In the genomic region with DNA sequence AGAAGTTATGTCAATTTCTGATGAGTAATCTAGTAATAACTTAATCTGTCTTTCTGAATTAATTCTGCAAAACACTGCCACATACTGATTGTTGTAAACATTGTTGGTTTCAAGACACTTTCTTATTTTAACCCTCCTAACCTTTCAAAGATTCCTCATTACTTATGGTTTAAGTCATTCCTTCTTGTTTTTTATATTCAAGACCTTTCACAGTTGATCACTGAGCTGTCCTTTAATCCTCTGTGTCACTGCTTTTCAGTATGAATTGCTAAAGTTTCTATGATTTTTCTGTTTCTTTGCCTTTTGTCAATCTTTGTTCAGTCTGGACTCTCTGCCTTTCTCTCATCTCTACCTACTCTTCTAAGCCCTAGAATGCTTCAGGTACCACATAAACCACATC, we compare ENCODE assay signal across 25 cellular contexts.
DNase-seq lines count a peak whose midpoint lies in the region; ATAC-seq, FAIRE-seq and TF ChIP-seq lines count a peak whose summit lies in the region.
"Had no signal": no experiment of that assay in that cellular context is flagged by ENCODE, and none has a peak within 500 bp of the region (broad histone marks: within the 10 kb centered on the region; RNA-seq: fewer than 3 reads in every experiment).

No MANE protein-coding gene starts in this region.

- H3K4me1 Mint-ChIP-seq in astrocyte (ENCODE audit: low read depth, unreplicated experiment) (peaks cover 11% of the 10 kb centered on the region), mesothelial cell of epicardium (peaks cover 39% of the 10 kb centered on the region)
- H3K4me1 Mint-ChIP-seq in activated T-cell treated with anti-CD3 and anti-CD28 coated beads, Interleukin-2, amount 50 U/mL, for 24 hours (ENCODE audit: low read depth) = peaks cover 4% of the 10 kb centered on the region
- H3K4me1 Mint-ChIP-seq: CD4-positive, CD25-positive, alpha-beta regulatory T cell had no signal

- no peaks in the 10 kb centered on the region for H3K36me3 ChIP-seq in astrocyte (ENCODE audit: insufficient read depth, low read length)
- H3K36me3 ChIP-seq: BLaER1, SJCRH30 had no signal

- H3K4me2 ChIP-seq in astrocyte (ENCODE audit: low read length) = no peak overlapping the region
- H3K4me2 ChIP-seq: BLaER1 had no signal

- H3K36me3 Mint-ChIP-seq in astrocyte (ENCODE audit: low read depth, unreplicated experiment) (no peaks in the 10 kb centered on the region), mesothelial cell of epicardium (peaks cover 1% of the 10 kb centered on the region)
- no peaks in the 10 kb centered on the region for H3K36me3 Mint-ChIP-seq in activated T-cell treated with anti-CD3 and anti-CD28 coated beads, Interleukin-2, amount 50 U/mL, for 24 hours (ENCODE audit: low read depth)
- H3K36me3 Mint-ChIP-seq: CD4-positive, CD25-positive, alpha-beta regulatory T cell had no signal

- no peak overlapping the region for H3K27ac ChIP-seq in astrocyte (ENCODE audit: low read depth, low read length)
- H3K27ac ChIP-seq: BLaER1, SJCRH30 had no signal

- FAIRE-seq in HTR-8/SVneo (lab: Jason Lieb, UNC) = peak; percentile 96
- no peak for FAIRE-seq in astrocyte (lab: Jason Lieb, UNC)
- FAIRE-seq: D721Med, G401.6, HepG2, K562 had no signal

- no peak overlapping the region for H3K4me3 Mint-ChIP-seq in astrocyte (ENCODE audit: unreplicated experiment)
- no peak overlapping the region for H3K4me3 Mint-ChIP-seq in mesothelial cell of epicardium
- no peak overlapping the region for H3K4me3 Mint-ChIP-seq in activated T-cell treated with anti-CD3 and anti-CD28 coated beads, Interleukin-2, amount 50 U/mL, for 24 hours
- H3K4me3 Mint-ChIP-seq: CD4-positive, CD25-positive, alpha-beta regulatory T cell had no signal

- H3K9me3 ChIP-seq in astrocyte (ENCODE audit: insufficient read depth, low read depth, low read length) = no peaks in the 10 kb centered on the region
- H3K9me3 ChIP-seq: BLaER1, SJCRH30 had no signal

- ATAC-seq in GM18868 (IDR thresholded peaks at IDR 0.05; ENCODE audit: unreplicated experiment) = no peak
- ATAC-seq: HepG2, K562, PC-3, Right ventricle myocardium inferior had no signal

- no peak for TF ChIP-seq CTCF in astrocyte (IDR thresholded peaks at IDR 0.05; ENCODE audit: insufficient read depth, low read depth, low read length)
- no peak for TF ChIP-seq CTCF in mesothelial cell of epicardium (IDR thresholded peaks at IDR 0.05; ENCODE audit: unreplicated experiment)

- H4K20me1 ChIP-seq in astrocyte (ENCODE audit: insufficient read depth, low read length) = no peaks in the 10 kb centered on the region
- H4K20me1 ChIP-seq: BLaER1 had no signal

- DNase-seq in EH (ENCODE audit: low read depth) (peak; percentile 20), HTR-8/SVneo (ENCODE audit: insufficient read length, low spot score) (no peak), astrocyte (ENCODE audit: low read depth) (peak; percentile 21), mesothelial cell of epicardium (ENCODE audit: low spot score in 2 of 2, unreplicated experiment in 2 of 2) (no peak), G401 (ENCODE audit: low spot score) (no peak), cortex of kidney (lab: John Stamatoyannopoulos, UW) (no peak)
- no peak for DNase-seq in activated T-cell treated with anti-CD3 and anti-CD28 coated beads, Interleukin-2, amount 50 U/mL, for 24 hours
- DNase-seq: CD4-positive, CD25-positive, alpha-beta regulatory T cell; Kasumi-1; MV-4-11; NCI-H1105; NCI-H1436 treated with DMSO at 0.1 percent for 48 hours; NCI-H1930; NCI-H2107; NCI-H524; NCI-H748 treated with DMSO at 0.1 percent for 48 hours; PC-3; SJCRH30 had no signal

- H3K27me3 ChIP-seq in astrocyte (ENCODE audit: insufficient read depth, low read length) = no peaks in the 10 kb centered on the region
- H3K27me3 ChIP-seq: BLaER1, SJCRH30 had no signal

- H3K9me3 Mint-ChIP-seq in astrocyte (ENCODE audit: unreplicated experiment) (no peaks in the 10 kb centered on the region), mesothelial cell of epicardium (peaks cover 3% of the 10 kb centered on the region)
- H3K9me3 Mint-ChIP-seq in activated T-cell treated with anti-CD3 and anti-CD28 coated beads, Interleukin-2, amount 50 U/mL, for 24 hours = no peaks in the 10 kb centered on the region
- H3K9me3 Mint-ChIP-seq: CD4-positive, CD25-positive, alpha-beta regulatory T cell had no signal

- no peak overlapping the region for H2AFZ ChIP-seq in astrocyte (ENCODE audit: low read depth, low read length)

- H3K27ac Mint-ChIP-seq in astrocyte (ENCODE audit: unreplicated experiment) = no peak overlapping the region
- H3K27ac Mint-ChIP-seq in mesothelial cell of epicardium = peak overlapping the region; percentile 3
- no peak overlapping the region for H3K27ac Mint-ChIP-seq in activated T-cell treated with anti-CD3 and anti-CD28 coated beads, Interleukin-2, amount 50 U/mL, for 24 hours

- no peaks in the 10 kb centered on the region for H3K79me2 ChIP-seq in astrocyte (ENCODE audit: insufficient read depth, low read length)

- peaks cover 11% of the 10 kb centered on the region for H3K4me1 ChIP-seq in astrocyte (ENCODE audit: insufficient read depth, low read length)
- H3K4me1 ChIP-seq: BLaER1 had no signal

- in situ Hi-C loops in G401 (cut with HindIII; ENCODE audit: low sequenced_read_pairs) = no loop called here

- no peak overlapping the region for H3K9ac ChIP-seq in astrocyte (ENCODE audit: low read length)
- H3K9ac ChIP-seq: BLaER1 had no signal

- no peak overlapping the region for H3K4me3 ChIP-seq in astrocyte (ENCODE audit: insufficient read depth, low read depth, low read length)
- H3K4me3 ChIP-seq: BLaER1, K562, SJCRH30 had no signal

- H3K27me3 Mint-ChIP-seq in astrocyte (ENCODE audit: low read depth, unreplicated experiment) (no peaks in the 10 kb centered on the region), mesothelial cell of epicardium (ENCODE audit: low read depth) (no peaks in the 10 kb centered on the region)
- H3K27me3 Mint-ChIP-seq in activated T-cell treated with anti-CD3 and anti-CD28 coated beads, Interleukin-2, amount 50 U/mL, for 24 hours = no peaks in the 10 kb centered on the region
- H3K27me3 Mint-ChIP-seq: CD4-positive, CD25-positive, alpha-beta regulatory T cell had no signal

Comparison
In these comparisons a context has a peak if more than half of its experiments do, and no peak if none do; other contexts are left out.
1. DNase-seq: peak in EH (single experiment) and astrocyte (single experiment); none in HTR-8/SVneo (single experiment), mesothelial cell of epicardium (0 of 2), activated T-cell treated with anti-CD3 and anti-CD28 coated beads, Interleukin-2, amount 50 U/mL, for 24 hours (single experiment), G401 (single experiment) and cortex of kidney (single experiment).